In genomic region chr22:17120711-17121234, GRCh38 we compare ENCODE assay signal across 8 cellular contexts.
A peak's percentile ranks its signal among the peaks of the same experiment; 100 is the strongest.
DNase-seq lines count a peak whose midpoint lies in the region; ATAC-seq and FAIRE-seq lines count a peak whose summit lies in the region.

No MANE protein-coding gene starts in this region.

- no peak overlapping the region for H3K27ac ChIP-seq in iPS-18a (ENCODE audit: low read length)

- peak overlapping the region; percentile 45 for H3K4me3 ChIP-seq in iPS-18a (ENCODE audit: low read length)

- no peaks in the 10 kb centered on the region for H3K9me3 ChIP-seq in iPS-18a (ENCODE audit: control insufficient read depth, low read depth, low read length)

- H3K36me3 Mint-ChIP-seq in stimulated activated naive B cell treated with anti-CD40 and anti-IgM and Interleukin-4, amounts not matched to agents 10 μg/mL and 1 μg/mL and 100 μg/mL, for 72 hours: peaks cover 3 to 5% of the 10 kb centered on the region in 2 donors

- peak; percentile 28 to 36 for ATAC-seq in stimulated activated naive B cell treated with anti-CD40 and anti-IgM and Interleukin-4, amounts not matched to agents 10 μg/mL and 1 μg/mL and 100 μg/mL, for 72 hours (replicated peaks)
- ATAC-seq in GM21717 (IDR thresholded peaks at IDR 0.05; ENCODE audit: unreplicated experiment): no peak

- peaks cover 20% of the 10 kb centered on the region for H3K4me1 ChIP-seq in iPS-18a (ENCODE audit: control insufficient read depth, low read depth, low read length)

- FAIRE-seq in GM19239 (lab: Jason Lieb, UNC): no peak

- H3K9ac ChIP-seq in iPS-18a (ENCODE audit: low read length): no peak overlapping the region

- H3K36me3 ChIP-seq in iPS-18a (ENCODE audit: control insufficient read depth, low read depth, low read length): no peaks in the 10 kb centered on the region

- H3K27me3 Mint-ChIP-seq in stimulated activated naive B cell treated with anti-CD40 and anti-IgM and Interleukin-4, amounts not matched to agents 10 μg/mL and 1 μg/mL and 100 μg/mL, for 72 hours: peaks cover 41 to 60% of the 10 kb centered on the region in 2 donors

- peak; percentile 34 for DNase-seq in stimulated activated CD8-positive, alpha-beta memory T cell treated with anti-CD3 and anti-CD28 coated beads, Interleukin-12 subunit alpha, Interleukin-12 subunit beta, amount 100 ng/mL, for 4 hours (ENCODE audit: low read depth)
- no peak for DNase-seq in stimulated activated CD8-positive, alpha-beta memory T cell treated with anti-CD3 and anti-CD28 coated beads, Interleukin-4, amount 100 ng/mL, for 48 hours
- DNase-seq in activated T-cell treated with anti-CD3 and anti-CD28 coated beads for 4 hours: peak; percentile 23
- DNase-seq in stimulated activated naive B cell treated with anti-CD40 and anti-IgM and Interleukin-4, amounts not matched to agents 10 μg/mL and 1 μg/mL and 100 μg/mL, for 72 hours: no peak
- no peak for DNase-seq in GM19239 (ENCODE audit: insufficient read length, low spot score)
- DNase-seq in NCI-H1694 treated with DMSO at 0.1 percent for 48 hours (lab: John Stamatoyannopoulos, UW): no peak

- H3K4me1 Mint-ChIP-seq in stimulated activated naive B cell treated with anti-CD40 and anti-IgM and Interleukin-4, amounts not matched to agents 10 μg/mL and 1 μg/mL and 100 μg/mL, for 72 hours: peaks cover 36 to 45% of the 10 kb centered on the region in 2 donors

- H3K27ac Mint-ChIP-seq in stimulated activated naive B cell treated with anti-CD40 and anti-IgM and Interleukin-4, amounts not matched to agents 10 μg/mL and 1 μg/mL and 100 μg/mL, for 72 hours: no peak overlapping the region

- H3K4me3 Mint-ChIP-seq in stimulated activated naive B cell treated with anti-CD40 and anti-IgM and Interleukin-4, amounts not matched to agents 10 μg/mL and 1 μg/mL and 100 μg/mL, for 72 hours: peak overlapping the region in 1 of 2 donors; percentile 80

- peaks cover 24% of the 10 kb centered on the region for H3K27me3 ChIP-seq in iPS-18a (ENCODE audit: control insufficient read depth, insufficient read depth, low read length)

- H3K9me3 Mint-ChIP-seq in stimulated activated naive B cell treated with anti-CD40 and anti-IgM and Interleukin-4, amounts not matched to agents 10 μg/mL and 1 μg/mL and 100 μg/mL, for 72 hours: no peaks in the 10 kb centered on the region

Comparison
In these comparisons a context has a peak if more than half of its experiments do, and no peak if none do; other contexts are left out.
1. DNase-seq: peak in stimulated activated CD8-positive, alpha-beta memory T cell treated with anti-CD3 and anti-CD28 coated beads, Interleukin-12 subunit alpha, Interleukin-12 subunit beta, amount 100 ng/mL, for 4 hours (single experiment) and activated T-cell treated with anti-CD3 and anti-CD28 coated beads for 4 hours (single experiment); none in stimulated activated CD8-positive, alpha-beta memory T cell treated with anti-CD3 and anti-CD28 coated beads, Interleukin-4, amount 100 ng/mL, for 48 hours (single experiment), stimulated activated naive B cell treated with anti-CD40 and anti-IgM and Interleukin-4, amounts not matched to agents 10 μg/mL and 1 μg/mL and 100 μg/mL, for 72 hours (single experiment), GM19239 (single experiment) and NCI-H1694 treated with DMSO at 0.1 percent for 48 hours (single experiment).